Comparison of ENCODE assay signal across 8 cellular contexts in genomic region chr12:76586764-76587395, GRCh38. TPM values are rescaled to one million over a fixed set of nuclear protein-coding genes. Genes with fewer than 3 reads are reported as not detected.
DNase-seq lines count a peak whose midpoint lies in the region; ATAC-seq, FAIRE-seq and TF ChIP-seq lines count a peak whose summit lies in the region.

No MANE protein-coding gene starts in this region.

- TF ChIP-seq RAD21 in GM12878 (IDR thresholded peaks at IDR 0.05; ENCODE audit: insufficient read depth, low read depth, low read length), result peak; percentile 85

- no peaks in the 10 kb centered on the region for H3K9me3 ChIP-seq in OCI-LY1 (ENCODE audit: low read length)
- H3K9me3 ChIP-seq in GM12878 (replicated peaks; ENCODE audit: control insufficient read depth, insufficient read depth, low read length), result no peaks in the 10 kb centered on the region
- no peaks in the 10 kb centered on the region for H3K9me3 ChIP-seq in stomach

- SMC1A ChIA-PET in GM12878 (lab: Charles Lee; ENCODE audit: uncharacterized antibody, unreplicated experiment), result interaction anchor here (0.5 to 2.6 kb wide), 30 partner anchors 10 to 1102 kb away, joined by 3 to 17 read pairs (median 4); partner anchors contain the start of gene BBS10

- peak; percentile 92 for FAIRE-seq in GM12878 (lab: Jason Lieb, UNC)

- peak; percentile 81 for TF ChIP-seq CTCF in OCI-LY1 (IDR thresholded peaks at IDR 0.05; ENCODE audit: low read length)
- peak; percentile 54 to 69 (median 68); a peak in 5 of 6 replicates for TF ChIP-seq CTCF in GM12878 (IDR thresholded peaks at IDR 0.05 in 2 of 3, conservative IDR thresholded peaks at IDR 0.05 in 1 of 3; ENCODE audit: control insufficient read depth in 2 of 3, extremely low read depth in 1 of 3, insufficient read depth in 1 of 3, low read depth in 3 of 3, low read length in 3 of 3)
- peak; percentile 50 for TF ChIP-seq CTCF in kidney epithelial cell (IDR thresholded peaks at IDR 0.05; ENCODE audit: insufficient read depth, low read length, poor library complexity, severe bottlenecking)
- TF ChIP-seq CTCF in stomach (IDR thresholded peaks at IDR 0.05), result peak in 4 of 7 experiments; percentile 37 to 73 (median 60)

- CTCF ChIA-PET in GM12878 (lab: Yijun Ruan, JAX), result interaction anchor here (0.6 to 3.7 kb wide), 40 partner anchors 10 to 1102 kb away, joined by 3 to 20 read pairs (median 4); partner anchors contain the start of genes KRR1 and OSBPL8

- no TSS peak for BruUV-seq in GM12878 (replicated peaks; lab: Mats Ljungman, UMichigan)

- no peaks in the 10 kb centered on the region for H3K36me3 ChIP-seq in OCI-LY1 (ENCODE audit: insufficient read depth, low read length)
- H3K36me3 ChIP-seq in GM12878 (ENCODE audit: control insufficient read depth in 2 of 2, insufficient read depth in 2 of 2, low read length in 1 of 2), result no peaks in the 10 kb centered on the region
- H3K36me3 ChIP-seq in kidney epithelial cell (ENCODE audit: control insufficient read depth, insufficient read depth, low read length), result no peaks in the 10 kb centered on the region
- no peaks in the 10 kb centered on the region for H3K36me3 ChIP-seq in stomach

- no peaks in the 10 kb centered on the region for H3K4me1 ChIP-seq in OCI-LY1 (ENCODE audit: insufficient read depth, low read length, severe bottlenecking)
- H3K4me1 ChIP-seq in GM12878 (ENCODE audit: control insufficient read depth, insufficient read depth, low read length), result no peaks in the 10 kb centered on the region
- H3K4me1 ChIP-seq in stomach, result no peaks in the 10 kb centered on the region

- no peak overlapping the region for H3K9ac ChIP-seq in OCI-LY1 (ENCODE audit: low read length)
- no peak overlapping the region for H3K9ac ChIP-seq in GM12878 (ENCODE audit: control insufficient read depth, insufficient read depth, low read length)

- H3K9me2 ChIP-seq in OCI-LY1 (ENCODE audit: low read depth, low read length), result no peaks in the 10 kb centered on the region

- TF ChIP-seq EP300 in GM12878 (IDR thresholded peaks at IDR 0.05; ENCODE audit: borderline replicate concordance in 1 of 2, control insufficient read depth in 1 of 2, low read depth in 2 of 2, low read length in 2 of 2) (no peak), stomach (IDR thresholded peaks at IDR 0.05) (no peak)

- H3K4me2 ChIP-seq in OCI-LY1 (ENCODE audit: low read length) (no peak overlapping the region), GM12878 (ENCODE audit: control insufficient read depth, insufficient read depth) (no peak overlapping the region)

- H3K27me3 ChIP-seq in OCI-LY1 (ENCODE audit: insufficient read depth, low read length), result no peaks in the 10 kb centered on the region
- no peaks in the 10 kb centered on the region for H3K27me3 ChIP-seq in GM12878 (replicated peaks in 1 of 2; ENCODE audit: control insufficient read depth in 2 of 2, insufficient read depth in 2 of 2, low read length in 1 of 2)
- H3K27me3 ChIP-seq in kidney epithelial cell (ENCODE audit: control insufficient read depth, insufficient read depth, low read length), result no peaks in the 10 kb centered on the region
- H3K27me3 ChIP-seq in stomach, result no peaks in the 10 kb centered on the region

- H2AFZ ChIP-seq in OCI-LY1 (ENCODE audit: low read length) (no peak overlapping the region), GM12878 (ENCODE audit: control insufficient read depth, low read depth, low read length) (no peak overlapping the region)

- peak; percentile 2 for DNase-seq in stimulated activated CD4-positive, alpha-beta T cell treated with anti-CD3 and anti-CD28 coated beads, Interleukin-12 subunit alpha, Interleukin-12 subunit beta, amount 100 ng/mL, for 4 hours
- DNase-seq in stimulated activated CD4-positive, alpha-beta T cell treated with anti-CD3 and anti-CD28 coated beads, Interleukin-1b, Interleukin-23, amount 100 ng/mL, for 48 hours, result no peak
- DNase-seq in GM12878 (ENCODE audit: low read depth, low spot score) (no peak), kidney epithelial cell (ENCODE audit: low read depth) (no peak), stomach (no peak)

- no peaks in the 10 kb centered on the region for H4K20me1 ChIP-seq in OCI-LY1 (ENCODE audit: insufficient read depth, low read length)
- H4K20me1 ChIP-seq in GM12878 (ENCODE audit: control insufficient read depth, insufficient read depth), result no peaks in the 10 kb centered on the region

- H3F3A ChIP-seq in OCI-LY1 (ENCODE audit: insufficient read depth, low read length), result no peaks in the 10 kb centered on the region

- WGBS in GM12878 (ENCODE audit: insufficient coverage, insufficient replicate concordance, low lambda C conversion rate, missing lambda C conversion rate), result 8% methylated on average over 3 of the region's 3 CpGs
- WGBS in stomach, 5 donors, result 68 to 75% (median 71%) methylated on average over 3 of the region's 3 CpGs

- no peak overlapping the region for H3K27ac ChIP-seq in OCI-LY1 (ENCODE audit: low read depth, low read length, poor library complexity, severe bottlenecking)
- no peak overlapping the region for H3K27ac ChIP-seq in GM12878 (ENCODE audit: control insufficient read depth, insufficient read depth)
- no peak overlapping the region for H3K27ac ChIP-seq in stomach

- TF ChIP-seq POLR2A in GM12878 (IDR thresholded peaks at IDR 0.05; ENCODE audit: low read depth, low read length) (no peak), stomach (IDR thresholded peaks at IDR 0.05) (no peak)

- RAD21 ChIA-PET in GM12878 (lab: Charles Lee; ENCODE audit: unreplicated experiment), result interaction anchor here (0.6 to 1.8 kb wide), 23 partner anchors 9 to 1102 kb away, joined by 3 to 13 read pairs (median 4); partner anchors contain the start of gene BBS10

- ATAC-seq in HG02759 (IDR thresholded peaks at IDR 0.05; ENCODE audit: unreplicated experiment), result peak; percentile 63
- ATAC-seq in GM12878, result peak; percentile 82
- no peak for ATAC-seq in HG02588 (IDR thresholded peaks at IDR 0.05; ENCODE audit: unreplicated experiment)

- in situ Hi-C loops in GM12878 (cut with MboI), result no loop called here

- H3K79me2 ChIP-seq in OCI-LY1 (ENCODE audit: insufficient read depth, low read length), result no peaks in the 10 kb centered on the region
- no peaks in the 10 kb centered on the region for H3K79me2 ChIP-seq in GM12878 (ENCODE audit: control insufficient read depth, insufficient read depth, low read length)

- intact Hi-C loops in GM12878 (cut with micrococcal nuclease; ENCODE audit: unreplicated experiment) (loop anchor here (2.0 to 10.0 kb wide), 4 partner anchors 128 to 1062 kb away; partner anchors contain the start of gene NAP1L1), stomach (cut with DNase I; ENCODE audit: low total_unique reads) (no loop called here)

- H3K4me3 ChIP-seq in OCI-LY1 (ENCODE audit: low read depth, low read length, poor library complexity, severe bottlenecking), result no peak overlapping the region
- no peak overlapping the region for H3K4me3 ChIP-seq in GM12878
- H3K4me3 ChIP-seq in kidney epithelial cell (ENCODE audit: low read depth, low read length), result no peak overlapping the region
- H3K4me3 ChIP-seq in stomach, result no peak overlapping the region

- POLR2A ChIA-PET in GM12878 (lab: Charles Lee), result interaction anchor here (0.6 to 1.2 kb wide), 3 partner anchors 25 to 504 kb away, joined by 3 to 7 read pairs (median 5); no protein-coding TSS in a partner anchor

TF ChIP-seq in GM12878, 131 proteins besides CTCF, POLR2A, EP300 and RAD21:
- peak; percentile 55; the same call in 1 of the 2 replicates for TF ChIP-seq SMC3 (IDR thresholded peaks at IDR 0.05; ENCODE audit: borderline replicate concordance, low read length)
- TF ChIP-seq CREM (IDR thresholded peaks at IDR 0.05; ENCODE audit: low read depth), result no peak

RNA-seq across cellular contexts. Expression of gene OSBPL8, which starts 27.3 kb away (rescaled TPM):
- total RNA-seq in GM12878 (2013; cell fraction: nucleolus; rRNA removed), result 147 and 153 TPM in 2 replicates
- total RNA-seq in GM12878 (2014; rRNA removed) (21.9 and 28.6 TPM in 2 replicates), GM12878 (2014; rRNA removed; fragmentation: Illumina TruSeq; extraction: Trizol) (50.6 and 52.9 TPM in 2 replicates), GM12878 (2021) (55.0 and 58.0 TPM in 2 replicates), kidney epithelial cell (77.5 and 87.7 TPM in 2 replicates), stomach (100 to 1,000 TPM in 3 of 5 donors, 10 to 100 TPM in 2; 27.4 to 147 (median 112) TPM)
- polyA plus RNA-seq in GM12878 (2011; ENCODE audit: low read depth), result 5.6 TPM
- polyA plus RNA-seq in GM12878 (2011; rRNA removed) (34.0 and 58.2 TPM in 2 replicates), GM12878 (2014; fragmentation: Illumina TruSeq; extraction: Trizol) (30.0 and 33.3 TPM in 2 replicates), GM12878 (2014; fragmentation: Nextera tagmentation; extraction: Ambion mirVana) (10 to 100 TPM; 10.4 to 13.7 TPM), GM12878 (2014; rRNA removed) (18.3 and 20.3 TPM in 2 replicates), GM12878 (2016; fragmentation: Nextera tagmentation; extraction: Ambion mirVana) (10 to 100 TPM; 37.8 to 39.9 TPM), stomach (10 to 100 TPM in 2 of 3 donors, 1 to 10 TPM in 1; 7.7 to 11.2 (median 10.7) TPM)
- 15.3 and 15.4 TPM in 2 replicates for polyA plus RNA-seq in GM12878 (2011; cell fraction: cytosol; rRNA removed)
- 22.1 and 22.6 TPM in 2 replicates for polyA plus RNA-seq in GM12878 (2011; cell fraction: nucleus; rRNA removed)
- polyA plus RNA-seq in GM12878 (2012), result 8.2 and 11.7 TPM in 2 replicates
- 71.8 and 137 TPM in 2 replicates for polyA minus RNA-seq in GM12878 (2011; rRNA and poly(A)+ RNA removed)
- polyA minus RNA-seq in GM12878 (2011; cell fraction: cytosol; rRNA and poly(A)+ RNA removed), result 20.4 and 33.1 TPM in 2 replicates
- 59.0 and 108 TPM in 2 replicates for polyA minus RNA-seq in GM12878 (2011; cell fraction: nucleus; rRNA and poly(A)+ RNA removed)
